ENCODE assay signal across 3 cellular contexts in genomic region chr18:70762812-70763211, GRCh38.
A peak's percentile ranks its signal among the peaks of the same experiment; 100 is the strongest.
TF ChIP-seq lines count a peak whose summit lies in the region.

No MANE protein-coding gene starts in this region.

TF ChIP-seq in HepG2, 621 proteins besides CTCF, POLR2A, EP300 and RAD21:
- no peak for TF ChIP-seq ZBTB39 (CRISPR knock-in tag; IDR thresholded peaks at IDR 0.05)
- TF ChIP-seq MAFF (IDR thresholded peaks at IDR 0.05; ENCODE audit: low read depth, low read length), result peak; percentile 79
- no peak for TF ChIP-seq PRMT3 (CRISPR knock-in tag; IDR thresholded peaks at IDR 0.05; ENCODE audit: borderline replicate concordance, low read depth)
- TF ChIP-seq MEIS1 (CRISPR knock-in tag; IDR thresholded peaks at IDR 0.05; ENCODE audit: borderline replicate concordance), result no peak
- TF ChIP-seq MAFK (conservative IDR thresholded peaks at IDR 0.05 in 1 of 2, IDR thresholded peaks at IDR 0.05 in 1 of 2; ENCODE audit: low read length in 2 of 2), result peak; percentile 45 to 87; a peak in 3 of 4 replicates
- no peak for TF ChIP-seq ZFX (CRISPR knock-in tag; IDR thresholded peaks at IDR 0.05; ENCODE audit: low read depth)

TF ChIP-seq in IMR-90, 13 proteins besides CTCF, POLR2A, EP300 and RAD21:
- TF ChIP-seq MAZ (IDR thresholded peaks at IDR 0.05; ENCODE audit: borderline replicate concordance, low read depth, low read length) (no peak), MAFK (IDR thresholded peaks at IDR 0.05; ENCODE audit: low read depth, low read length) (peak; percentile 69), BHLHE40 (IDR thresholded peaks at IDR 0.05; ENCODE audit: low read depth, low read length) (no peak), CHD1 (IDR thresholded peaks at IDR 0.05; ENCODE audit: low read depth, low read length) (no peak)
TF ChIP-seq in IMR-90: peak in this region for 1.

TF ChIP-seq in K562, 482 proteins besides CTCF, POLR2A, EP300 and RAD21:
- TF ChIP-seq THRAP3 (IDR thresholded peaks at IDR 0.05; ENCODE audit: borderline replicate concordance) (no peak), ZNF316 (IDR thresholded peaks at IDR 0.05) (0 out of 2 replicates have a peak, but pooled peaks have one; percentile 4), SIRT6 (IDR thresholded peaks at IDR 0.05; ENCODE audit: low read depth, low read length) (no peak), XRCC3 (IDR thresholded peaks at IDR 0.05) (no peak)
